Comparison of ENCODE assay signal across 1 cellular context in genomic region chr3:23888617-23889228, GRCh38.
TF ChIP-seq lines count a peak whose summit lies in the region.

No MANE protein-coding gene starts in this region.

TF ChIP-seq in GM23338, 12 proteins besides CTCF, POLR2A, EP300 and RAD21 (continued from another document):
- TF ChIP-seq EZH2phosphoT487 (IDR thresholded peaks at IDR 0.05; ENCODE audit: unreplicated experiment) (no peak), ZNF331 (CRISPR knock-in tag; IDR thresholded peaks at IDR 0.05; ENCODE audit: low read depth) (no peak), NANOG (IDR thresholded peaks at IDR 0.05; ENCODE audit: borderline replicate concordance) (no peak), ZNF114 (CRISPR knock-in tag; IDR thresholded peaks at IDR 0.05) (no peak), STAT1 (IDR thresholded peaks at IDR 0.05; ENCODE audit: unreplicated experiment) (no peak)
- TF ChIP-seq, protein P1, sequence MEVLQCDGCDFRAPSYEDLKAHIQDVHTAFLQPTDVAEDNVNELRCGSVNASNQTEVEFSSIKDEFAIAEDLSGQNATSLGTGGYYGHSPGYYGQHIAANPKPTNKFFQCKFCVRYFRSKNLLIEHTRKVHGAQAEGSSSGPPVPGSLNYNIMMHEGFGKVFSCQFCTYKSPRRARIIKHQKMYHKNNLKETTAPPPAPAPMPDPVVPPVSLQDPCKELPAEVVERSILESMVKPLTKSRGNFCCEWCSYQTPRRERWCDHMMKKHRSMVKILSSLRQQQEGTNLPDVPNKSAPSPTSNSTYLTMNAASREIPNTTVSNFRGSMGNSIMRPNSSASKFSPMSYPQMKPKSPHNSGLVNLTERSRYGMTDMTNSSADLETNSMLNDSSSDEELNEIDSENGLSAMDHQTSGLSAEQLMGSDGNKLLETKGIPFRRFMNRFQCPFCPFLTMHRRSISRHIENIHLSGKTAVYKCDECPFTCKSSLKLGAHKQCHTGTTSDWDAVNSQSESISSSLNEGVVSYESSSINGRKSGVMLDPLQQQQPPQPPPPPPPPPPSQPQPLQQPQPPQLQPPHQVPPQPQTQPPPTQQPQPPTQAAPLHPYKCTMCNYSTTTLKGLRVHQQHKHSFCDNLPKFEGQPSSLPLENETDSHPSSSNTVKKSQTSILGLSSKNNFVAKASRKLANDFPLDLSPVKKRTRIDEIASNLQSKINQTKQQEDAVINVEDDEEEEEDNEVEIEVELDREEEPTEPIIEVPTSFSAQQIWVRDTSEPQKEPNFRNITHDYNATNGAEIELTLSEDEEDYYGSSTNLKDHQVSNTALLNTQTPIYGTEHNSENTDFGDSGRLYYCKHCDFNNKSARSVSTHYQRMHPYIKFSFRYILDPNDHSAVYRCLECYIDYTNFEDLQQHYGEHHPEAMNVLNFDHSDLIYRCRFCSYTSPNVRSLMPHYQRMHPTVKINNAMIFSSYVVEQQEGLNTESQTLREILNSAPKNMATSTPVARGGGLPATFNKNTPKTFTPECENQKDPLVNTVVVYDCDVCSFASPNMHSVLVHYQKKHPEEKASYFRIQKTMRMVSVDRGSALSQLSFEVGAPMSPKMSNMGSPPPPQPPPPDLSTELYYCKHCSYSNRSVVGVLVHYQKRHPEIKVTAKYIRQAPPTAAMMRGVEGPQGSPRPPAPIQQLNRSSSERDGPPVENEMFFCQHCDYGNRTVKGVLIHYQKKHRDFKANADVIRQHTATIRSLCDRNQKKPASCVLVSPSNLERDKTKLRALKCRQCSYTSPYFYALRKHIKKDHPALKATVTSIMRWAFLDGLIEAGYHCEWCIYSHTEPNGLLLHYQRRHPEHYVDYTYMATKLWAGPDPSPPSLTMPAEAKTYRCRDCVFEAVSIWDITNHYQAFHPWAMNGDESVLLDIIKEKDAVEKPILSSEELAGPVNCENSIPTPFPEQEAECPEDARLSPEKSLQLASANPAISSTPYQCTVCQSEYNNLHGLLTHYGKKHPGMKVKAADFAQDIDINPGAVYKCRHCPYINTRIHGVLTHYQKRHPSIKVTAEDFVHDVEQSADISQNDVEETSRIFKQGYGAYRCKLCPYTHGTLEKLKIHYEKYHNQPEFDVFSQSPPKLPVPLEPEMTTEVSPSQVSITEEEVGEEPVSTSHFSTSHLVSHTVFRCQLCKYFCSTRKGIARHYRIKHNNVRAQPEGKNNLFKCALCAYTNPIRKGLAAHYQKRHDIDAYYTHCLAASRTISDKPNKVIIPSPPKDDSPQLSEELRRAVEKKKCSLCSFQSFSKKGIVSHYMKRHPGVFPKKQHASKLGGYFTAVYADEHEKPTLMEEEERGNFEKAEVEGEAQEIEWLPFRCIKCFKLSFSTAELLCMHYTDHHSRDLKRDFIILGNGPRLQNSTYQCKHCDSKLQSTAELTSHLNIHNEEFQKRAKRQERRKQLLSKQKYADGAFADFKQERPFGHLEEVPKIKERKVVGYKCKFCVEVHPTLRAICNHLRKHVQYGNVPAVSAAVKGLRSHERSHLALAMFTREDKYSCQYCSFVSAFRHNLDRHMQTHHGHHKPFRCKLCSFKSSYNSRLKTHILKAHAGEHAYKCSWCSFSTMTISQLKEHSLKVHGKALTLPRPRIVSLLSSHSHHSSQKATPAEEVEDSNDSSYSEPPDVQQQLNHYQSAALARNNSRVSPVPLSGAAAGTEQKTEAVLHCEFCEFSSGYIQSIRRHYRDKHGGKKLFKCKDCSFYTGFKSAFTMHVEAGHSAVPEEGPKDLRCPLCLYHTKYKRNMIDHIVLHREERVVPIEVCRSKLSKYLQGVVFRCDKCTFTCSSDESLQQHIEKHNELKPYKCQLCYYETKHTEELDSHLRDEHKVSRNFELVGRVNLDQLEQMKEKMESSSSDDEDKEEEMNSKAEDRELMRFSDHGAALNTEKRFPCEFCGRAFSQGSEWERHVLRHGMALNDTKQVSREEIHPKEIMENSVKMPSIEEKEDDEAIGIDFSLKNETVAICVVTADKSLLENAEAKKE (CRISPR knock-in tag; IDR thresholded peaks at IDR 0.05) = no peak
TF ChIP-seq in GM23338: peak in this region for 0.
